In the genomic region with DNA sequence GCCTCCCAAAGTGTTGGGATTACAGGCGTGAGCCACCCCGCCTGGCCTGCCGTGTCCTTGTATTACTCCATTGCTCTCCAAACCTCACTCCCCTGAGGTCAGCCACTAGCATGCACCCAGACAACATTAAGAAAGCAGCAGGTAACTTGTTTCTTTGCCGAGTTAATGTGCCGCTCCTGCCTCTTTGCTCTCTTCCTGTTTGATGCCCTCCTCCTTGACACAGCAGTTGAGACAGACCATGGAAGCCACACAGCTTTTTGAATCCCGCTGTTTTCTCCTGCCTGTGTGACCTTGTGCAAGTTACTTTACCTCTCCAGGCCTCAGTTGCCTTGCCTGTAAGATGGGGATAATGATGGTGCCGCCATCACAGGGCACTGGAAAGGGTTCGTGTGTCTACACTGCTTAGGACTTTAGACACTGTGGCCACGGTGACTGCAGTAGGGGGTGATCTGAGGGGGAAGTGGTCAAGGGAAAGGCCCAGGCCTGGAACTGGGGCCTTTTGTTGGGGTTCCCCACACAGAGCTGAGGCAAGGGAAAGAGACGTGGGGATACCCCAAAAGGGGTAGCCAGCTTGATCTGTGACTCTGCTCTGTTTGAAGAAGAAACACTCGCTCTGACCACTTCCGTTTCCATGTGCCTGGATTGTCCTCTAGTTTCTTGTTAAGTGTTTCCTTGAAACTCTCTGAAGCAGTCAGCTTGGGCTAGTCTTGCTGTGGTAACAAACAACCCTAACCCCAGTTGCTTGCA, we compare ENCODE assay signal across 10 cellular contexts.
A peak's percentile ranks its signal among the peaks of the same experiment; 100 is the strongest.
DNase-seq lines count a peak whose midpoint lies in the region; ATAC-seq and TF ChIP-seq lines count a peak whose summit lies in the region.
"Had no signal": no experiment of that assay in that cellular context is flagged by ENCODE, and none has a peak within 500 bp of the region (broad histone marks: within the 10 kb centered on the region; RNA-seq: fewer than 3 reads in every experiment).

No MANE protein-coding gene starts in this region.

- no peaks in the 10 kb centered on the region for H3K9me3 Mint-ChIP-seq in activated naive CD8-positive, alpha-beta T cell (ENCODE audit: low read depth)

- intact Hi-C loops in Right ventricle myocardium inferior (cut with DNase I): no loop called here

- no peak for TF ChIP-seq CTCF in GM10266 (IDR thresholded peaks at IDR 0.05; ENCODE audit: control insufficient read depth, insufficient read depth, low read depth, missing control alignments)

- H3K4me1 Mint-ChIP-seq in activated naive CD8-positive, alpha-beta T cell (ENCODE audit: low read depth): peaks cover 91% of the 10 kb centered on the region

- H3K27me3 Mint-ChIP-seq in activated naive CD8-positive, alpha-beta T cell: no peaks in the 10 kb centered on the region

- H3K36me3 Mint-ChIP-seq in activated naive CD8-positive, alpha-beta T cell: peaks cover 34% of the 10 kb centered on the region

- in situ Hi-C loops in KBM-7 (cut with MboI; ENCODE audit: low pct_unique_long_range_greater_than_20kb, low sequenced_read_pairs): no loop called here

- DNase-seq in GM10266 (ENCODE audit: extremely low spot score) (peak; percentile 73), NCI-H2107 (lab: John Stamatoyannopoulos, UW) (no peak), KBM-7 (no peak), Right ventricle myocardium inferior (ENCODE audit: missing footprints) (no peak), SKM-1 (lab: John Stamatoyannopoulos, UW; ENCODE audit: unreplicated experiment) (no peak)
- DNase-seq: stimulated activated naive CD4-positive, alpha-beta T cell treated with Interleukin-2 at 50 U/mL for 16 hours had no signal

- H3K27ac Mint-ChIP-seq in activated naive CD8-positive, alpha-beta T cell: peak overlapping the region; percentile 30

- ATAC-seq in GM19463 (IDR thresholded peaks at IDR 0.05; ENCODE audit: unreplicated experiment) (peak; percentile 75), HG03175 (IDR thresholded peaks at IDR 0.05; ENCODE audit: unreplicated experiment) (peak; percentile 41), Right ventricle myocardium inferior (no peak)
- ATAC-seq: HCT116 had no signal

- H3K4me3 Mint-ChIP-seq in activated naive CD8-positive, alpha-beta T cell: peak overlapping the region; percentile 55
